Comparison of ENCODE assay signal across 24 cellular contexts in genomic region chr6:137350857-137351256, GRCh38.
"Had no signal": no experiment of that assay in that cellular context is flagged by ENCODE, and none has a peak within 500 bp of the region (broad histone marks: within the 10 kb centered on the region; RNA-seq: fewer than 3 reads in every experiment).

No MANE protein-coding gene starts in this region.

- H3K4me3 ChIP-seq: gastrocnemius medialis, heart left ventricle, hepatocyte, left lung, psoas muscle, skin epidermis, spleen, transverse colon, upper lobe of right lung, uterus had no signal

- H3K27ac ChIP-seq: epithelial cell of prostate, gastrocnemius medialis, heart left ventricle, hepatocyte, left lung, psoas muscle, skin epidermis, spleen, transverse colon, upper lobe of right lung, uterus had no signal

- H3K27me3 ChIP-seq: gastrocnemius medialis, heart left ventricle, hepatocyte, left lung, spleen, transverse colon, upper lobe of right lung, uterus had no signal

- ATAC-seq: esophagus mucosa; gastrocnemius medialis; heart left ventricle; left cardiac atrium; left lung; naive thymus-derived CD8-positive, alpha-beta T cell; psoas muscle; right cardiac atrium; stimulated activated memory B cell treated with anti-CD40 and anti-IgM and Interleukin-4, amounts not matched to agents 10 μg/mL and 1 μg/mL and 100 μg/mL, for 72 hours; stimulated activated naive CD8-positive, alpha-beta T cell treated with anti-CD3 and anti-CD28 coated beads, Interleukin-15, Interleukin-2, amounts not matched to agents 100 U/mL and 50 U/mL, for 24 hours; upper lobe of right lung had no signal

- DNase-seq: effector CD8-positive, alpha-beta T cell; endodermal cell; foreskin fibroblast; gastrocnemius medialis; heart left ventricle; kidney; left cardiac atrium; left lung; mesenchymal stem cell; naive thymus-derived CD8-positive, alpha-beta T cell; nephron progenitor cell; psoas muscle; right cardiac atrium; spleen; stimulated activated CD4-positive, alpha-beta T cell treated with anti-CD3 and anti-CD28 coated beads, Interleukin-4, amount 100 ng/mL, for 4 hours; stimulated activated naive CD8-positive, alpha-beta T cell treated with anti-CD3 and anti-CD28 coated beads, Interleukin-15, Interleukin-2, amounts not matched to agents 100 U/mL and 50 U/mL, for 24 hours; transverse colon; upper lobe of right lung; uterus had no signal
